ENCODE assay signal across 18 cellular contexts in genomic region chr2:45459860-45460259, GRCh38.
"Had no signal": no experiment of that assay in that cellular context is flagged by ENCODE, and none has a peak within 500 bp of the region (broad histone marks: within the 10 kb centered on the region; RNA-seq: fewer than 3 reads in every experiment).

No MANE protein-coding gene starts in this region.

- H2AFZ ChIP-seq: neural progenitor cell had no signal

- H3K36me3 ChIP-seq: gastroesophageal sphincter, neural progenitor cell, right atrium auricular region had no signal

- H3K27me3 ChIP-seq: gastroesophageal sphincter, neural progenitor cell, right atrium auricular region had no signal

- H3K4me3 ChIP-seq: gastroesophageal sphincter, neural progenitor cell, right atrium auricular region had no signal

- H3K27me3 Mint-ChIP-seq: activated B cell treated with CpG ODN at 0.5 μM for 24 hours; activated CD4-positive, alpha-beta T cell treated with anti-CD3 and anti-CD28 coated beads, Interleukin-2, amount 10 ng/mL, durations not matched to agents 7 days and 5 days; activated T-helper 17 cell treated with anti-CD3 and anti-CD28 coated beads, Interleukin-2, amount 50 U/mL, for 72 hours; brain; dendritic cell treated with granulocyte-macrophage colony-stimulating factor and Interleukin-4, amounts not matched to agents 40 ng/mL and 50 ng/mL, for 4 days; effector memory CD8-positive, alpha-beta T cell; stimulated activated memory B cell treated with anti-CD40 and anti-IgM and Interleukin-4, amounts not matched to agents 10 μg/mL and 1 μg/mL and 100 μg/mL, for 72 hours; T-helper 17 cell; type B pancreatic cell had no signal

- DNase-seq: activated B cell treated with CpG ODN at 0.5 μM for 24 hours; activated CD4-positive, alpha-beta T cell treated with anti-CD3 and anti-CD28 coated beads, Interleukin-2, amount 10 ng/mL, durations not matched to agents 7 days and 5 days; activated CD8-positive, alpha-beta memory T cell treated with anti-CD3 and anti-CD28 coated beads for 24 hours; activated naive CD4-positive, alpha-beta T cell treated with anti-CD3 and anti-CD28 coated beads, Interleukin-2, amount 50 U/mL, for 16 hours; effector memory CD8-positive, alpha-beta T cell; kidney; substantia nigra; T-helper 17 cell had no signal

- H3K9ac ChIP-seq: neural progenitor cell, parathyroid adenoma had no signal

- H3K4me1 Mint-ChIP-seq: activated B cell treated with CpG ODN at 0.5 μM for 24 hours; activated CD4-positive, alpha-beta T cell treated with anti-CD3 and anti-CD28 coated beads, Interleukin-2, amount 10 ng/mL, durations not matched to agents 7 days and 5 days; activated T-helper 17 cell treated with anti-CD3 and anti-CD28 coated beads, Interleukin-2, amount 50 U/mL, for 72 hours; stimulated activated memory B cell treated with anti-CD40 and anti-IgM and Interleukin-4, amounts not matched to agents 10 μg/mL and 1 μg/mL and 100 μg/mL, for 72 hours had no signal

- ATAC-seq: activated T-helper 17 cell treated with anti-CD3 and anti-CD28 coated beads, Interleukin-2, amount 50 U/mL, for 72 hours; effector memory CD8-positive, alpha-beta T cell; gastroesophageal sphincter; stimulated activated memory B cell treated with anti-CD40 and anti-IgM and Interleukin-4, amounts not matched to agents 10 μg/mL and 1 μg/mL and 100 μg/mL, for 72 hours; T-helper 17 cell had no signal

- H3K27ac ChIP-seq: gastroesophageal sphincter, neural progenitor cell, parathyroid adenoma, right atrium auricular region had no signal

- H3K9me3 ChIP-seq: gastroesophageal sphincter, right atrium auricular region had no signal

- H3K4me2 ChIP-seq: neural progenitor cell had no signal

- H3K79me2 ChIP-seq: parathyroid adenoma had no signal

- H3K36me3 Mint-ChIP-seq: neural progenitor cell had no signal

- H3K4me3 Mint-ChIP-seq: activated B cell treated with CpG ODN at 0.5 μM for 24 hours; activated CD4-positive, alpha-beta T cell treated with anti-CD3 and anti-CD28 coated beads, Interleukin-2, amount 10 ng/mL, durations not matched to agents 7 days and 5 days; activated T-helper 17 cell treated with anti-CD3 and anti-CD28 coated beads, Interleukin-2, amount 50 U/mL, for 72 hours; brain; dendritic cell treated with granulocyte-macrophage colony-stimulating factor and Interleukin-4, amounts not matched to agents 40 ng/mL and 50 ng/mL, for 4 days; effector memory CD8-positive, alpha-beta T cell; mesothelial cell of epicardium; neural progenitor cell; stimulated activated memory B cell treated with anti-CD40 and anti-IgM and Interleukin-4, amounts not matched to agents 10 μg/mL and 1 μg/mL and 100 μg/mL, for 72 hours; T-helper 17 cell; type B pancreatic cell had no signal

- H3K27ac Mint-ChIP-seq: activated B cell treated with CpG ODN at 0.5 μM for 24 hours; activated CD4-positive, alpha-beta T cell treated with anti-CD3 and anti-CD28 coated beads, Interleukin-2, amount 10 ng/mL, durations not matched to agents 7 days and 5 days; activated T-helper 17 cell treated with anti-CD3 and anti-CD28 coated beads, Interleukin-2, amount 50 U/mL, for 72 hours; neural progenitor cell; stimulated activated memory B cell treated with anti-CD40 and anti-IgM and Interleukin-4, amounts not matched to agents 10 μg/mL and 1 μg/mL and 100 μg/mL, for 72 hours; T-helper 17 cell had no signal

- H3K9me3 Mint-ChIP-seq: activated B cell treated with CpG ODN at 0.5 μM for 24 hours; activated CD4-positive, alpha-beta T cell treated with anti-CD3 and anti-CD28 coated beads, Interleukin-2, amount 10 ng/mL, durations not matched to agents 7 days and 5 days; activated T-helper 17 cell treated with anti-CD3 and anti-CD28 coated beads, Interleukin-2, amount 50 U/mL, for 72 hours; brain; dendritic cell treated with granulocyte-macrophage colony-stimulating factor and Interleukin-4, amounts not matched to agents 40 ng/mL and 50 ng/mL, for 4 days; effector memory CD8-positive, alpha-beta T cell; mesothelial cell of epicardium; neural progenitor cell; stimulated activated memory B cell treated with anti-CD40 and anti-IgM and Interleukin-4, amounts not matched to agents 10 μg/mL and 1 μg/mL and 100 μg/mL, for 72 hours; type B pancreatic cell had no signal
